In genomic region chr1:88566615-88567387, GRCh38 we compare ENCODE assay signal across 27 cellular contexts.
"Had no signal": no experiment of that assay in that cellular context is flagged by ENCODE, and none has a peak within 500 bp of the region (broad histone marks: within the 10 kb centered on the region; RNA-seq: fewer than 3 reads in every experiment).

No MANE protein-coding gene starts in this region.

- H3K27me3 ChIP-seq: ascending aorta, cardiac muscle cell, colonic mucosa, gastrocnemius medialis, sigmoid colon, uterus had no signal

- H3K9ac ChIP-seq: parathyroid adenoma had no signal

- H3K79me2 ChIP-seq: parathyroid adenoma had no signal

- DNase-seq: activated CD4-positive, alpha-beta T cell treated with anti-CD3 and anti-CD28 coated beads for 48 hours; activated CD4-positive, alpha-beta T cell treated with anti-CD3 and anti-CD28 coated beads, Interleukin-2, amount 50 U/mL, for 48 hours; activated CD8-positive, alpha-beta memory T cell treated with anti-CD3 and anti-CD28 coated beads, Interleukin-2, amount 50 U/mL, for 4 hours; activated effector memory CD4-positive, alpha-beta T cell treated with anti-CD3 and anti-CD28 coated beads, Interleukin-2, amount 50 U/mL, for 16 hours; activated naive CD4-positive, alpha-beta T cell treated with anti-CD3 and anti-CD28 coated beads for 36 hours; activated naive CD8-positive, alpha-beta T cell treated with anti-CD3 and anti-CD28 coated beads for 36 hours; activated T-cell treated with anti-CD3 and anti-CD28 coated beads, Interleukin-2, amount 50 U/mL, for 1 hour; cerebellar nuclear complex; colonic mucosa; effector memory CD4-positive, alpha-beta T cell; gastrocnemius medialis; glutamatergic neuron; naive thymus-derived CD8-positive, alpha-beta T cell; occipital lobe; psoas muscle; sigmoid colon; small intestine; stimulated activated CD4-positive, alpha-beta T cell treated with anti-CD3 and anti-CD28 coated beads, Interleukin-4, amount 100 ng/mL, for 4 hours; stimulated activated CD8-positive, alpha-beta memory T cell treated with anti-CD3 and anti-CD28 coated beads, Interleukin-4, amount 100 ng/mL, for 48 hours; stimulated activated naive CD8-positive, alpha-beta T cell treated with anti-CD3 and anti-CD28 coated beads, Interleukin-15, amount 100 ng/mL, for 72 hours; substantia nigra; uterus had no signal

- H3K9me3 ChIP-seq: ascending aorta, colonic mucosa, gastrocnemius medialis, psoas muscle, sigmoid colon, uterus had no signal

- FAIRE-seq: small intestine, TTC549 had no signal

- H3K27ac ChIP-seq: ascending aorta, cardiac muscle cell, colonic mucosa, gastrocnemius medialis, parathyroid adenoma, psoas muscle, sigmoid colon, uterus, VCaP had no signal

- H3K4me1 ChIP-seq: ascending aorta, colonic mucosa, gastrocnemius medialis, parathyroid adenoma, psoas muscle, sigmoid colon, uterus had no signal

- H3K36me3 ChIP-seq: ascending aorta, cardiac muscle cell, colonic mucosa, gastrocnemius medialis, sigmoid colon, uterus had no signal

- H2AFZ ChIP-seq: parathyroid adenoma had no signal

- H3K4me3 ChIP-seq: ascending aorta, cardiac muscle cell, colonic mucosa, gastrocnemius medialis, psoas muscle, sigmoid colon, uterus had no signal
